8 cellular contexts compared by ENCODE assay signal in genomic region chr1:234609528-234610042, GRCh38. TPM values are rescaled to one million over a fixed set of nuclear protein-coding genes. Genes with fewer than 3 reads are reported as not detected.
DNase-seq lines count a peak whose midpoint lies in the region; FAIRE-seq and TF ChIP-seq lines count a peak whose summit lies in the region.

No MANE protein-coding gene starts in this region.

- intact Hi-C loops in prostate gland (cut with DNase I), result loop anchor here (1.0 to 10.0 kb wide), 7 partner anchors 112 to 895 kb away; partner anchors contain the start of gene B3GALNT2

- DNase-seq in GM12865 (ENCODE audit: low read depth), result peak; percentile 26
- DNase-seq in NT2/D1 (ENCODE audit: low read depth, low spot score), result no peak
- DNase-seq in epithelial cell of esophagus (ENCODE audit: low read depth), result no peak
- no peak for DNase-seq in prostate gland (ENCODE audit: low spot score)
- no peak for DNase-seq in T-helper 9 cell
- DNase-seq in urothelium cell line (ENCODE audit: low spot score), result no peak
- no peak for DNase-seq in HPDE6-E6E7 (ENCODE audit: extremely low spot score)
- DNase-seq in SW 1271 (lab: John Stamatoyannopoulos, UW), result no peak

- H3K9me3 ChIP-seq in NT2/D1 (ENCODE audit: insufficient read depth, low read length) (no peaks in the 10 kb centered on the region), prostate gland (no peaks in the 10 kb centered on the region)

- no peak for TF ChIP-seq CTCF in GM12865 (IDR thresholded peaks at IDR 0.05; ENCODE audit: insufficient read depth, low read depth, low read length, missing control alignments)
- TF ChIP-seq CTCF in epithelial cell of esophagus (IDR thresholded peaks at IDR 0.05; ENCODE audit: insufficient read depth, low read depth, low read length, missing control alignments), result no peak
- no peak for TF ChIP-seq CTCF in prostate gland (IDR thresholded peaks at IDR 0.05)

- FAIRE-seq in urothelium cell line (lab: Jason Lieb, UNC), result no peak

- H3K4me1 ChIP-seq in NT2/D1 (ENCODE audit: insufficient read depth, insufficient read length) (peaks cover 14% of the 10 kb centered on the region), prostate gland (replicated peaks) (peaks cover 9% of the 10 kb centered on the region)

- H3K27ac ChIP-seq in prostate gland, result peak overlapping the region; percentile 100

- H3K36me3 ChIP-seq in NT2/D1 (ENCODE audit: insufficient read depth, insufficient read length, low read length) (peaks cover 41% of the 10 kb centered on the region), prostate gland (peaks cover 0 to 9% of the 10 kb centered on the region in 2 donors)

- H3K9ac ChIP-seq in NT2/D1 (ENCODE audit: insufficient read length, low read depth), result peak overlapping the region; percentile 98

- H3K27me3 ChIP-seq in NT2/D1 (ENCODE audit: insufficient read depth, insufficient read length) (no peaks in the 10 kb centered on the region), prostate gland (replicated peaks; ENCODE audit: insufficient read depth) (no peaks in the 10 kb centered on the region)

- 0% methylated on average over 9 of the region's 95 CpGs for WGBS in prostate gland

- TF ChIP-seq POLR2A in prostate gland (IDR thresholded peaks at IDR 0.05), result no peak

- H3K4me3 ChIP-seq in GM12865 (ENCODE audit: low read depth, low read length), result peak overlapping the region; percentile 88; the same call in 1 of the 2 replicates
- peak overlapping the region; percentile 84 for H3K4me3 ChIP-seq in NT2/D1 (ENCODE audit: insufficient read length, low read depth)
- peak overlapping the region; percentile 92 for H3K4me3 ChIP-seq in epithelial cell of esophagus (ENCODE audit: low read length)
- peak overlapping the region; percentile 81 to 85 for H3K4me3 ChIP-seq in prostate gland

RNA-seq across cellular contexts. Expression of gene IRF2BP2, which starts 0.4 kb away (rescaled TPM):
- total RNA-seq in prostate gland, result 100 to 1,000 TPM; 111 to 124 TPM
